ENCODE assay signal across 25 cellular contexts in genomic region chr1:117271959-117272358, GRCh38.
DNase-seq lines count a peak whose midpoint lies in the region; ATAC-seq, FAIRE-seq and TF ChIP-seq lines count a peak whose summit lies in the region.
"Had no signal": no experiment of that assay in that cellular context is flagged by ENCODE, and none has a peak within 500 bp of the region (broad histone marks: within the 10 kb centered on the region; RNA-seq: fewer than 3 reads in every experiment).

No MANE protein-coding gene starts in this region.

- peak in 1 of 3 donors; percentile 26 for TF ChIP-seq POLR2A in body of pancreas (IDR thresholded peaks at IDR 0.05)

- no peaks in the 10 kb centered on the region for H4K20me1 ChIP-seq in hepatocyte (ENCODE audit: insufficient read depth, poor library complexity, severe bottlenecking)

- peak overlapping the region; percentile 24; the same call in 1 of the 2 replicates for H3K4me3 ChIP-seq in HUES6 (ENCODE audit: low read depth, low read length)
- no peak overlapping the region for H3K4me3 ChIP-seq in body of pancreas
- no peak overlapping the region for H3K4me3 ChIP-seq in hepatocyte
- H3K4me3 ChIP-seq in lower lobe of right lung = no peak overlapping the region
- H3K4me3 ChIP-seq: heart right ventricle, left lung, right lobe of liver, SK-N-MC had no signal

- ATAC-seq in body of pancreas = peak; percentile 86
- ATAC-seq in lower lobe of right lung = no peak
- no peak for ATAC-seq in GM18511 (IDR thresholded peaks at IDR 0.05; ENCODE audit: unreplicated experiment)
- ATAC-seq: heart right ventricle; left lung; natural killer cell treated with Interleukin-12 subunit alpha and Interleukin-12 subunit beta and Interleukin-15 and Interleukin-18, amount 100 ng/mL, for 72 hours; right lobe of liver; stimulated activated naive CD8-positive, alpha-beta T cell treated with anti-CD3 and anti-CD28 coated beads, Interleukin-15, Interleukin-2, amounts not matched to agents 100 U/mL and 50 U/mL, for 24 hours had no signal

- H3K27me3 Mint-ChIP-seq in progenitor cell of endocrine pancreas (no peaks in the 10 kb centered on the region), CD14-positive monocyte (ENCODE audit: low read depth in 3 of 3) (no peaks in the 10 kb centered on the region)

- FAIRE-seq in GM19239 (lab: Jason Lieb, UNC) = no peak

- DNase-seq in body of pancreas = peak in 1 of 4 donors; percentile 3
- DNase-seq in hepatocyte (ENCODE audit: low spot score) = peak; percentile 23
- DNase-seq in progenitor cell of endocrine pancreas (ENCODE audit: low spot score, unreplicated experiment) = no peak
- DNase-seq in CD14-positive monocyte (ENCODE audit: low spot score) = no peak
- no peak for DNase-seq in GM19239 (ENCODE audit: insufficient read length, low spot score)
- DNase-seq in lower lobe of right lung = no peak
- DNase-seq: activated CD4-positive, alpha-beta T cell treated with anti-CD3 and anti-CD28 coated beads for 4 hours; activated naive CD4-positive, alpha-beta T cell treated with anti-CD3 and anti-CD28 coated beads, Interleukin-2, amount 50 U/mL, for 16 hours; activated T-cell treated with anti-CD3 and anti-CD28 coated beads, Interleukin-2, amount 50 U/mL, for 48 hours; caudate nucleus; dermis blood vessel endothelial cell; GOT3; heart right ventricle; immature natural killer cell; left lung; midbrain; NCI-H1694; right lobe of liver; stimulated activated naive CD8-positive, alpha-beta T cell treated with anti-CD3 and anti-CD28 coated beads, Interleukin-15, Interleukin-2, amounts not matched to agents 100 U/mL and 50 U/mL, for 24 hours had no signal

- H3K4me1 ChIP-seq in HUES6 (ENCODE audit: control insufficient read depth, insufficient read depth, low read length) (peaks cover 40% of the 10 kb centered on the region), body of pancreas (no peaks in the 10 kb centered on the region), hepatocyte (ENCODE audit: insufficient read depth) (peaks cover 16% of the 10 kb centered on the region), lower lobe of right lung (peaks cover 16% of the 10 kb centered on the region)
- H3K4me1 ChIP-seq: left lung, right lobe of liver had no signal

- no peak for TF ChIP-seq CTCF in body of pancreas (IDR thresholded peaks at IDR 0.05)
- no peak for TF ChIP-seq CTCF in hepatocyte (IDR thresholded peaks at IDR 0.05; ENCODE audit: poor library complexity)
- no peak for TF ChIP-seq CTCF in progenitor cell of endocrine pancreas (IDR thresholded peaks at IDR 0.05; ENCODE audit: unreplicated experiment)
- TF ChIP-seq CTCF in CD14-positive monocyte (IDR thresholded peaks at IDR 0.05) = no peak
- no peak for TF ChIP-seq CTCF in lower lobe of right lung (IDR thresholded peaks at IDR 0.05)

- H2AFZ ChIP-seq in hepatocyte = no peak overlapping the region

- no peak overlapping the region for H3K4me3 Mint-ChIP-seq in progenitor cell of endocrine pancreas (ENCODE audit: low read depth)
- H3K4me3 Mint-ChIP-seq in CD14-positive monocyte = no peak overlapping the region
- H3K4me3 Mint-ChIP-seq: immature natural killer cell; natural killer cell treated with Interleukin-12 subunit alpha and Interleukin-12 subunit beta and Interleukin-15 and Interleukin-18, amount 100 ng/mL, for 72 hours; T-helper 1 cell treated with Interleukin-12 subunit alpha and Interleukin-12 subunit beta and Interleukin-4 antibody, amounts not matched to agents 30 μg/mL and 1 μg/mL, for 36 hours had no signal

- H3K9me3 Mint-ChIP-seq in progenitor cell of endocrine pancreas (ENCODE audit: low read depth) = peaks cover 12% of the 10 kb centered on the region
- H3K9me3 Mint-ChIP-seq in CD14-positive monocyte = peaks cover 0 to 4% (median 2%) of the 10 kb centered on the region in 7 donors
- H3K9me3 Mint-ChIP-seq: natural killer cell treated with Interleukin-12 subunit alpha and Interleukin-12 subunit beta and Interleukin-15 and Interleukin-18, amount 100 ng/mL, for 72 hours; T-helper 1 cell treated with Interleukin-12 subunit alpha and Interleukin-12 subunit beta and Interleukin-4 antibody, amounts not matched to agents 30 μg/mL and 1 μg/mL, for 36 hours had no signal

- no peaks in the 10 kb centered on the region for H3K27me3 ChIP-seq in HUES6 (ENCODE audit: control insufficient read depth, insufficient read depth, low read length)
- no peaks in the 10 kb centered on the region for H3K27me3 ChIP-seq in body of pancreas
- no peaks in the 10 kb centered on the region for H3K27me3 ChIP-seq in hepatocyte
- H3K27me3 ChIP-seq in lower lobe of right lung (ENCODE audit: low read depth) = no peaks in the 10 kb centered on the region
- H3K27me3 ChIP-seq: heart right ventricle, left lung, right lobe of liver had no signal

- peak overlapping the region; percentile 40 for H3K9ac ChIP-seq in HUES6 (ENCODE audit: low read length)

- intact Hi-C loops in body of pancreas (cut with DNase I) (no loop called here), CD14-positive monocyte (cut with micrococcal nuclease) (no loop called here), lower lobe of right lung (cut with DNase I) (no loop called here)

- no peak overlapping the region for H3K4me2 ChIP-seq in hepatocyte

- peak overlapping the region; percentile 78 for H3K27ac Mint-ChIP-seq in progenitor cell of endocrine pancreas
- no peak overlapping the region for H3K27ac Mint-ChIP-seq in CD14-positive monocyte
- H3K27ac Mint-ChIP-seq: immature natural killer cell; natural killer cell treated with Interleukin-12 subunit alpha and Interleukin-12 subunit beta and Interleukin-15 and Interleukin-18, amount 100 ng/mL, for 72 hours; T-helper 1 cell treated with Interleukin-12 subunit alpha and Interleukin-12 subunit beta and Interleukin-4 antibody, amounts not matched to agents 30 μg/mL and 1 μg/mL, for 36 hours had no signal

- H3K9me2 ChIP-seq in hepatocyte (replicated peaks; ENCODE audit: insufficient read depth) = no peaks in the 10 kb centered on the region

- H3K36me3 Mint-ChIP-seq in progenitor cell of endocrine pancreas (ENCODE audit: insufficient read depth) (peaks cover 2% of the 10 kb centered on the region), CD14-positive monocyte (no peaks in the 10 kb centered on the region)
- H3K36me3 Mint-ChIP-seq: immature natural killer cell; natural killer cell treated with Interleukin-12 subunit alpha and Interleukin-12 subunit beta and Interleukin-15 and Interleukin-18, amount 100 ng/mL, for 72 hours had no signal

- H3K4me1 Mint-ChIP-seq in progenitor cell of endocrine pancreas (ENCODE audit: low read depth) = peaks cover 35% of the 10 kb centered on the region
- no peaks in the 10 kb centered on the region for H3K4me1 Mint-ChIP-seq in CD14-positive monocyte
- H3K4me1 Mint-ChIP-seq: immature natural killer cell had no signal

- peaks cover 16% of the 10 kb centered on the region; the same call in 1 of the 2 replicates for H3K9me3 ChIP-seq in HUES6 (ENCODE audit: control insufficient read depth, insufficient read depth, low read depth, low read length)
- H3K9me3 ChIP-seq in body of pancreas = no peaks in the 10 kb centered on the region
- H3K9me3 ChIP-seq in hepatocyte (ENCODE audit: low read depth) = no peaks in the 10 kb centered on the region
- H3K9me3 ChIP-seq in lower lobe of right lung = no peaks in the 10 kb centered on the region
- H3K9me3 ChIP-seq: left lung had no signal

- no peaks in the 10 kb centered on the region for H3K36me3 ChIP-seq in HUES6 (ENCODE audit: control insufficient read depth, insufficient read depth, low read length)
- H3K36me3 ChIP-seq in body of pancreas (replicated peaks in 1 of 2; ENCODE audit: insufficient read depth in 1 of 2, low read depth in 2 of 2) = no peaks in the 10 kb centered on the region
- no peaks in the 10 kb centered on the region for H3K36me3 ChIP-seq in hepatocyte (replicated peaks; ENCODE audit: insufficient read depth, low read depth)
- H3K36me3 ChIP-seq in lower lobe of right lung = no peaks in the 10 kb centered on the region
- H3K36me3 ChIP-seq: heart right ventricle, left lung, right lobe of liver had no signal

- peak overlapping the region; percentile 76 for H3K27ac ChIP-seq in HUES6 (ENCODE audit: low read depth, low read length)
- peak overlapping the region in 3 of 4 donors; percentile 10 to 67 (median 56) for H3K27ac ChIP-seq in body of pancreas
- peak overlapping the region; percentile 66 for H3K27ac ChIP-seq in hepatocyte
- no peak overlapping the region for H3K27ac ChIP-seq in lower lobe of right lung
- H3K27ac ChIP-seq: C4-2B, heart right ventricle, left lung, right lobe of liver, SK-N-MC had no signal

- 51 to 53% methylated on average over 4 of the region's 4 CpGs for WGBS in body of pancreas, 2 donors
- WGBS in hepatocyte (ENCODE audit: low lambda C conversion rate, missing lambda C conversion rate) = 56% methylated on average over 4 of the region's 4 CpGs

- no peaks in the 10 kb centered on the region for H3K79me2 ChIP-seq in hepatocyte
